Comparison of ENCODE assay signal across 8 cellular contexts in genomic region chr15:43776101-43776717, GRCh38. TPM values are rescaled to one million over a fixed set of nuclear protein-coding genes. Genes with fewer than 3 reads are reported as not detected.
DNase-seq lines count a peak whose midpoint lies in the region; ATAC-seq and TF ChIP-seq lines count a peak whose summit lies in the region.

No MANE protein-coding gene starts in this region.

- H3K27ac Mint-ChIP-seq in activated T-cell treated with anti-CD3 and anti-CD28 coated beads, Interleukin-2, amount 50 U/mL, for 72 hours = no peak overlapping the region

- H3K4me1 Mint-ChIP-seq in activated T-cell treated with anti-CD3 and anti-CD28 coated beads, Interleukin-2, amount 50 U/mL, for 72 hours (ENCODE audit: low read depth) = peaks cover 36% of the 10 kb centered on the region

- peak overlapping the region; percentile 84 to 98 for H3K4me3 Mint-ChIP-seq in activated T-cell treated with anti-CD3 and anti-CD28 coated beads, Interleukin-2, amount 50 U/mL, for 72 hours

- no peak for TF ChIP-seq CTCF in heart right ventricle (IDR thresholded peaks at IDR 0.05)
- TF ChIP-seq CTCF in gastrocnemius medialis (IDR thresholded peaks at IDR 0.05 in 4 of 5, conservative IDR thresholded peaks at IDR 0.05 in 1 of 5) = no peak

- H3K27ac ChIP-seq in heart right ventricle (peak overlapping the region in 9 of 10 donors; percentile 70 to 86 (median 84)), gastrocnemius medialis (peak overlapping the region; percentile 86 to 90 (median 88))

- peaks cover 4 to 28% (median 17%) of the 10 kb centered on the region in 9 donors for H3K4me1 ChIP-seq in heart right ventricle
- H3K4me1 ChIP-seq in gastrocnemius medialis = peaks cover 9 to 11% of the 10 kb centered on the region in 2 donors

- H3K27me3 ChIP-seq in heart right ventricle = no peaks in the 10 kb centered on the region
- no peaks in the 10 kb centered on the region for H3K27me3 ChIP-seq in gastrocnemius medialis

- DNase-seq in G401 (ENCODE audit: low spot score) = peak; percentile 41
- DNase-seq in activated T-cell treated with anti-CD3 and anti-CD28 coated beads, Interleukin-2, amount 50 U/mL, for 72 hours = peak; percentile 20 to 33
- DNase-seq in heart right ventricle = no peak
- peak in 1 of 2 donors; percentile 37 for DNase-seq in gastrocnemius medialis
- DNase-seq in NCI-H187 treated with DMSO at 0.1 percent for 48 hours (lab: John Stamatoyannopoulos, UW) = no peak
- no peak for DNase-seq in RKO (ENCODE audit: low spot score)

- intact Hi-C loops in heart right ventricle (cut with DNase I) (no loop called here), gastrocnemius medialis (cut with DNase I; ENCODE audit: low total_unique reads) (loop anchor here (2.0 to 10.0 kb wide), 2 partner anchors 29 to 331 kb away; partner anchors contain the start of gene PDIA3)

- H3K4me3 ChIP-seq in heart right ventricle (peak overlapping the region; percentile 47 to 94 (median 68)), gastrocnemius medialis (peak overlapping the region; percentile 61 to 84 (median 76))

- in situ Hi-C loops in G401 (cut with HindIII; ENCODE audit: low sequenced_read_pairs) (loop anchor here (10.0 kb wide), 1 partner anchor 89 kb away; no protein-coding TSS in a partner anchor), gastrocnemius medialis (cut with MboI; ENCODE audit: low sequenced_read_pairs in 4 of 4) (loop anchor here in 1 of 4 donors (25.0 kb wide), 2 partner anchors 936 to 1861 kb away; partner anchors contain the start of genes B2M, PATL2 and SQOR)

- H3K9me3 Mint-ChIP-seq in activated T-cell treated with anti-CD3 and anti-CD28 coated beads, Interleukin-2, amount 50 U/mL, for 72 hours = no peaks in the 10 kb centered on the region

- ATAC-seq in GM19463 (IDR thresholded peaks at IDR 0.05; ENCODE audit: unreplicated experiment) (peak; percentile 58), HG03521 (IDR thresholded peaks at IDR 0.05; ENCODE audit: unreplicated experiment) (peak; percentile 58), heart right ventricle (peak; percentile 1 to 34 (median 4)), gastrocnemius medialis (no peak)
- ATAC-seq in activated T-cell treated with anti-CD3 and anti-CD28 coated beads, Interleukin-2, amount 50 U/mL, for 72 hours (replicated peaks in 1 of 2) = peak in 1 of 2 donors; percentile 3

- WGBS in heart right ventricle, 2 donors = 37 to 48% methylated on average over 35 of the region's 35 CpGs

- H3K36me3 ChIP-seq in heart right ventricle (peaks cover 0 to 32% (median 25%) of the 10 kb centered on the region in 9 donors), gastrocnemius medialis (peaks cover 0 to 30% of the 10 kb centered on the region in 2 donors)

- H3K36me3 Mint-ChIP-seq in activated T-cell treated with anti-CD3 and anti-CD28 coated beads, Interleukin-2, amount 50 U/mL, for 72 hours (ENCODE audit: insufficient read depth in 2 of 2) = peaks cover 0 to 2% of the 10 kb centered on the region in 2 donors

- no peaks in the 10 kb centered on the region for H3K27me3 Mint-ChIP-seq in activated T-cell treated with anti-CD3 and anti-CD28 coated beads, Interleukin-2, amount 50 U/mL, for 72 hours (ENCODE audit: low read depth)

- no peak for TF ChIP-seq POLR2A in gastrocnemius medialis (IDR thresholded peaks at IDR 0.05)

- H3K9me3 ChIP-seq in heart right ventricle = no peaks in the 10 kb centered on the region
- no peaks in the 10 kb centered on the region for H3K9me3 ChIP-seq in gastrocnemius medialis

RNA-seq across cellular contexts. Expression of gene ELL3, which starts 0.6 kb away (rescaled TPM):
- 44.6 and 51.2 TPM in 2 replicates for total RNA-seq in G401 (2014; rRNA removed; shearing (Covaris generic))
- total RNA-seq in activated T-cell treated with anti-CD3 and anti-CD28 coated beads, Interleukin-2, amount 50 U/mL, for 72 hours = 1 to 10 TPM; 2.2 to 4.3 TPM
- total RNA-seq in heart right ventricle (1 to 10 TPM in 3 of 10 donors, under 1 TPM in 7; 0.25 to 1.6 (median 0.84) TPM), gastrocnemius medialis (1 to 10 TPM; 2.1 to 6.3 (median 2.6) TPM)
- polyA plus RNA-seq in heart right ventricle = 1 to 10 TPM in 1 of 2 donors, under 1 TPM in 1; 0.84 to 1.2 TPM

RNA-seq across cellular contexts. Expression of gene SERF2, which starts 15.9 kb away (rescaled TPM):
- total RNA-seq in G401 (2014; rRNA removed; shearing (Covaris generic)) = 1,258 and 1,589 TPM in 2 replicates
- 100 to 1,000 TPM; 445 to 520 TPM for total RNA-seq in activated T-cell treated with anti-CD3 and anti-CD28 coated beads, Interleukin-2, amount 50 U/mL, for 72 hours
- total RNA-seq in heart right ventricle (1,000 to 10,000 TPM in 3 of 10 donors, 100 to 1,000 TPM in 7; 626 to 1,166 (median 689) TPM), gastrocnemius medialis (100 to 1,000 TPM; 491 to 646 (median 617) TPM)
- polyA plus RNA-seq in heart right ventricle = 1,000 to 10,000 TPM; 2,367 to 4,286 TPM

RNA-seq across cellular contexts. Expression of gene SERINC4, which starts 23.8 kb away (rescaled TPM):
- total RNA-seq in G401 (2014; rRNA removed; shearing (Covaris generic)) = not detected in 2 replicates
- total RNA-seq in activated T-cell treated with anti-CD3 and anti-CD28 coated beads, Interleukin-2, amount 50 U/mL, for 72 hours = under 1 TPM; 0.14 to 0.23 TPM
- under 1 TPM in 9 of 10 donors, not detected in 1; 0.09 to 0.72 (median 0.38) TPM for total RNA-seq in heart right ventricle
- under 1 TPM; 0.29 to 0.59 TPM for polyA plus RNA-seq in heart right ventricle
- under 1 TPM in 3 of 4 donors, not detected in 1; 0.18 to 0.82 (median 0.29) TPM for total RNA-seq in gastrocnemius medialis

RNA-seq across cellular contexts. Expression of gene HYPK, which starts 24.2 kb away (rescaled TPM):
- total RNA-seq in G401 (2014; rRNA removed; shearing (Covaris generic)) = 2.2 and 2.6 TPM in 2 replicates
- total RNA-seq in activated T-cell treated with anti-CD3 and anti-CD28 coated beads, Interleukin-2, amount 50 U/mL, for 72 hours = 10 to 100 TPM; 10.3 to 15.2 TPM
- 10 to 100 TPM in 5 of 10 donors, 1 to 10 TPM in 5; 5.5 to 24.3 (median 9.9) TPM for total RNA-seq in heart right ventricle
- polyA plus RNA-seq in heart right ventricle = 10 to 100 TPM; 11.4 to 23.0 TPM
- 10 to 100 TPM; 19.5 to 33.9 (median 24.7) TPM for total RNA-seq in gastrocnemius medialis

RNA-seq across cellular contexts. Expression of gene PDIA3, which starts 30.0 kb away (rescaled TPM):
- 234 and 317 TPM in 2 replicates for total RNA-seq in G401 (2014; rRNA removed; shearing (Covaris generic))
- total RNA-seq in activated T-cell treated with anti-CD3 and anti-CD28 coated beads, Interleukin-2, amount 50 U/mL, for 72 hours = 100 to 1,000 TPM; 193 to 244 TPM
- total RNA-seq in heart right ventricle (100 to 1,000 TPM; 119 to 241 (median 144) TPM), gastrocnemius medialis (10 to 100 TPM; 26.6 to 45.1 (median 30.3) TPM)
- polyA plus RNA-seq in heart right ventricle = 100 to 1,000 TPM; 100 to 257 TPM

Comparison
In these comparisons a context has a peak if more than half of its experiments do, and no peak if none do; other contexts are left out.
1. DNase-seq: peak in G401 (single experiment) and activated T-cell treated with anti-CD3 and anti-CD28 coated beads, Interleukin-2, amount 50 U/mL, for 72 hours (2 of 2); none in heart right ventricle (0 of 2), NCI-H187 treated with DMSO at 0.1 percent for 48 hours (single experiment) and RKO (single experiment).
2. ATAC-seq: peak in GM19463 (single experiment), HG03521 (single experiment) and heart right ventricle (8 of 8); none in gastrocnemius medialis (0 of 2).